ENCODE assay signal across 17 cellular contexts in genomic region chr2:6945821-6946220, GRCh38. TPM values are rescaled to one million over a fixed set of nuclear protein-coding genes. Genes with fewer than 3 reads are reported as not detected.
DNase-seq lines count a peak whose midpoint lies in the region; ATAC-seq lines count a peak whose summit lies in the region.
"Had no signal": no experiment of that assay in that cellular context is flagged by ENCODE, and none has a peak within 500 bp of the region (broad histone marks: within the 10 kb centered on the region; RNA-seq: fewer than 3 reads in every experiment).

No MANE protein-coding gene starts in this region.

- peak overlapping the region; percentile 8 for H3K27ac Mint-ChIP-seq in T-helper 1 cell treated with Interleukin-12 subunit alpha and Interleukin-12 subunit beta and Interleukin-4 antibody, amounts not matched to agents 30 μg/mL and 1 μg/mL, for 36 hours

- H3K36me3 Mint-ChIP-seq in T-helper 1 cell treated with Interleukin-12 subunit alpha and Interleukin-12 subunit beta and Interleukin-4 antibody, amounts not matched to agents 30 μg/mL and 1 μg/mL, for 36 hours (ENCODE audit: low read depth): peaks cover 42% of the 10 kb centered on the region

- ATAC-seq in HG03039 (IDR thresholded peaks at IDR 0.05; ENCODE audit: unreplicated experiment) (peak; percentile 18), GM21786 (IDR thresholded peaks at IDR 0.05; ENCODE audit: unreplicated experiment) (no peak), HG03175 (IDR thresholded peaks at IDR 0.05; ENCODE audit: unreplicated experiment) (no peak)
- ATAC-seq: gastroesophageal sphincter, left cardiac atrium had no signal

- H3K4me3 Mint-ChIP-seq in T-helper 1 cell treated with Interleukin-12 subunit alpha and Interleukin-12 subunit beta and Interleukin-4 antibody, amounts not matched to agents 30 μg/mL and 1 μg/mL, for 36 hours: no peak overlapping the region

- DNase-seq in T-helper 1 cell (no peak), caudate nucleus (lab: John Stamatoyannopoulos, UW) (no peak), renal cortical epithelial cell (ENCODE audit: low read depth) (peak; percentile 59), NCI-H2107 (lab: John Stamatoyannopoulos, UW) (no peak)
- DNase-seq: amygdala; effector CD4-positive, alpha-beta T cell; left cardiac atrium; NCI-H1436; NCI-H510A; T1000 had no signal

- no peaks in the 10 kb centered on the region for H3K9me3 Mint-ChIP-seq in T-helper 1 cell treated with Interleukin-12 subunit alpha and Interleukin-12 subunit beta and Interleukin-4 antibody, amounts not matched to agents 30 μg/mL and 1 μg/mL, for 36 hours
- H3K9me3 Mint-ChIP-seq: IgD-negative memory B cell had no signal

- peak overlapping the region; percentile 77 for H3K27ac ChIP-seq in caudate nucleus (ENCODE audit: low read depth, low read length)
- H3K27ac ChIP-seq: 22Rv1 had no signal

- H3K27me3 Mint-ChIP-seq in T-helper 1 cell treated with Interleukin-12 subunit alpha and Interleukin-12 subunit beta and Interleukin-4 antibody, amounts not matched to agents 30 μg/mL and 1 μg/mL, for 36 hours (ENCODE audit: low read depth): no peaks in the 10 kb centered on the region

- H3K4me1 Mint-ChIP-seq in T-helper 1 cell treated with Interleukin-12 subunit alpha and Interleukin-12 subunit beta and Interleukin-4 antibody, amounts not matched to agents 30 μg/mL and 1 μg/mL, for 36 hours (ENCODE audit: low read depth): peaks cover 36% of the 10 kb centered on the region

RNA-seq across cellular contexts. Expression of gene RNF144A, which starts 28.6 kb away (rescaled TPM):
- 1.8 and 2.6 TPM in 2 replicates for total RNA-seq in renal cortical epithelial cell
